In genomic region chr6:148544421-148544820, GRCh38 we compare ENCODE assay signal across 4 cellular contexts.
"Had no signal": no experiment of that assay in that cellular context is flagged by ENCODE, and none has a peak within 500 bp of the region (broad histone marks: within the 10 kb centered on the region; RNA-seq: fewer than 3 reads in every experiment).

No MANE protein-coding gene starts in this region.

- H3K4me3 Mint-ChIP-seq: GM23338, H9 had no signal

- H3K4me3 ChIP-seq: GM23338 had no signal

- H3K4me2 ChIP-seq: GM23338 had no signal

- H3K9me3 Mint-ChIP-seq: GM23338, H9 had no signal

- DNase-seq: H9, HCEC 1CT, IMR-90 had no signal

- ATAC-seq: GM23338 had no signal

- H2AFZ ChIP-seq: GM23338 had no signal

- H3K27ac Mint-ChIP-seq: H9 had no signal

- H3K4me1 Mint-ChIP-seq: GM23338, H9 had no signal
